29 cellular contexts compared by ENCODE assay signal in genomic region chr12:105674871-105675699, GRCh38.
A peak's percentile ranks its signal among the peaks of the same experiment; 100 is the strongest.
DNase-seq lines count a peak whose midpoint lies in the region; ATAC-seq and TF ChIP-seq lines count a peak whose summit lies in the region.
"Had no signal": no experiment of that assay in that cellular context is flagged by ENCODE, and none has a peak within 500 bp of the region (broad histone marks: within the 10 kb centered on the region; RNA-seq: fewer than 3 reads in every experiment).

No MANE protein-coding gene starts in this region.

- TF ChIP-seq EP300 in esophagus muscularis mucosa (IDR thresholded peaks at IDR 0.05) (no peak), stomach (IDR thresholded peaks at IDR 0.05) (no peak)

- H2AFZ ChIP-seq in mesenchymal stem cell (ENCODE audit: low read depth, low read length): no peak overlapping the region

- H3K27me3 ChIP-seq in esophagus muscularis mucosa: no peaks in the 10 kb centered on the region
- H3K27me3 ChIP-seq in mesenchymal stem cell (ENCODE audit: control insufficient read depth in 1 of 2, insufficient read depth in 1 of 2, low read length in 2 of 2): no peaks in the 10 kb centered on the region
- no peaks in the 10 kb centered on the region for H3K27me3 ChIP-seq in stomach
- H3K27me3 ChIP-seq: left lung, MG63, sigmoid colon, suprapubic skin had no signal

- intact Hi-C loops in esophagus muscularis mucosa (cut with DNase I) (no loop called here), stomach (cut with DNase I; ENCODE audit: low total_unique reads) (no loop called here)

- H3K27me3 Mint-ChIP-seq in T-helper 2 cell treated with Interferon-gamma antibody and Interleukin-4, amounts not matched to agents 5 μg/mL and 100 μg/mL, for 36 hours (ENCODE audit: low read depth): no peaks in the 10 kb centered on the region
- H3K27me3 Mint-ChIP-seq: activated B cell treated with CpG ODN at 0.5 μM for 24 hours; activated naive CD8-positive, alpha-beta T cell treated with anti-CD3 and anti-CD28 coated beads for 36 hours; CD4-positive, alpha-beta memory T cell; naive B cell had no signal

- no peak overlapping the region for H3K9ac ChIP-seq in mesenchymal stem cell (ENCODE audit: low read length)
- H3K9ac ChIP-seq: SK-N-SH had no signal

- 64% methylated on average over 2 of the region's 2 CpGs for WGBS in esophagus muscularis mucosa
- 50% methylated on average over 2 of the region's 2 CpGs for WGBS in mesenchymal stem cell
- 48 to 56% (median 53%) methylated on average over 2 of the region's 2 CpGs for WGBS in stomach, 5 donors

- no peak overlapping the region for H3K4ac ChIP-seq in mesenchymal stem cell (ENCODE audit: low read depth in 1 of 2, low read length in 2 of 2)

- no peak overlapping the region for H3K4me3 ChIP-seq in esophagus muscularis mucosa
- no peak overlapping the region for H3K4me3 ChIP-seq in mesenchymal stem cell (ENCODE audit: insufficient read depth in 1 of 2, low read depth in 1 of 2, low read length in 2 of 2)
- no peak overlapping the region for H3K4me3 ChIP-seq in stomach
- H3K4me3 ChIP-seq: left lung, MG63, prostate gland, sigmoid colon, suprapubic skin had no signal

- TF ChIP-seq CTCF in esophagus muscularis mucosa (IDR thresholded peaks at IDR 0.05): no peak
- TF ChIP-seq CTCF in stomach (IDR thresholded peaks at IDR 0.05): no peak

- no peak overlapping the region for H2AK5ac ChIP-seq in mesenchymal stem cell (ENCODE audit: low read length, severe bottlenecking)

- no peak overlapping the region for H3K4me2 ChIP-seq in mesenchymal stem cell (ENCODE audit: low read length, poor library complexity, severe bottlenecking)
- H3K4me2 ChIP-seq: SK-N-SH had no signal

- H2BK15ac ChIP-seq in mesenchymal stem cell (ENCODE audit: low read depth, poor library complexity, severe bottlenecking): no peak overlapping the region

- H3K4me1 ChIP-seq in esophagus muscularis mucosa (peaks cover 32 to 53% (median 50%) of the 10 kb centered on the region in 4 donors), mesenchymal stem cell (ENCODE audit: control insufficient read depth, insufficient read depth, low read depth, low read length) (peaks cover 2% of the 10 kb centered on the region), stomach (peaks cover 5 to 52% (median 24%) of the 10 kb centered on the region in 4 donors)
- H3K4me1 ChIP-seq: left lung had no signal

- H3K27ac ChIP-seq in esophagus muscularis mucosa (replicated peaks in 1 of 4): peak overlapping the region in 3 of 4 donors; percentile 9 to 55 (median 34)
- H3K27ac ChIP-seq in mesenchymal stem cell (ENCODE audit: low read length, poor library complexity, severe bottlenecking): no peak overlapping the region
- peak overlapping the region in 4 of 5 donors; percentile 1 to 40 (median 22) for H3K27ac ChIP-seq in stomach
- H3K27ac ChIP-seq: left lung, prostate gland, suprapubic skin had no signal

- no peaks in the 10 kb centered on the region for H3K79me1 ChIP-seq in mesenchymal stem cell (replicated peaks; ENCODE audit: low read length, poor library complexity, severe bottlenecking)

- no peaks in the 10 kb centered on the region for H3K9me3 Mint-ChIP-seq in T-helper 2 cell treated with Interferon-gamma antibody and Interleukin-4, amounts not matched to agents 5 μg/mL and 100 μg/mL, for 36 hours
- H3K9me3 Mint-ChIP-seq: activated B cell treated with CpG ODN at 0.5 μM for 24 hours; activated naive CD8-positive, alpha-beta T cell treated with anti-CD3 and anti-CD28 coated beads for 36 hours; stimulated activated memory B cell treated with anti-CD40 and anti-IgM and Interleukin-4, amounts not matched to agents 10 μg/mL and 1 μg/mL and 100 μg/mL, for 72 hours had no signal

- H3K9me3 ChIP-seq in esophagus muscularis mucosa: no peaks in the 10 kb centered on the region
- H3K9me3 ChIP-seq in mesenchymal stem cell (ENCODE audit: control insufficient read depth, low read length): no peaks in the 10 kb centered on the region
- H3K9me3 ChIP-seq in stomach: no peaks in the 10 kb centered on the region
- H3K9me3 ChIP-seq: left lung, MG63, prostate gland, sigmoid colon, SK-N-SH, suprapubic skin had no signal

- no peak overlapping the region for H3K14ac ChIP-seq in mesenchymal stem cell (ENCODE audit: low read length in 2 of 2)

- no peak for ATAC-seq in HG02642 (IDR thresholded peaks at IDR 0.05; ENCODE audit: poor library complexity, unreplicated experiment)
- ATAC-seq in GM19324 (IDR thresholded peaks at IDR 0.05; ENCODE audit: low FRiP score, unreplicated experiment): no peak
- ATAC-seq: left lung; stimulated activated memory B cell treated with anti-CD40 and anti-IgM and Interleukin-4, amounts not matched to agents 10 μg/mL and 1 μg/mL and 100 μg/mL, for 72 hours had no signal

- H2BK12ac ChIP-seq in mesenchymal stem cell (ENCODE audit: low read length in 2 of 2): peak overlapping the region in 1 of 2 experiments; percentile 38

- H3K23ac ChIP-seq in mesenchymal stem cell (ENCODE audit: low read length in 2 of 2): no peak overlapping the region

- no peaks in the 10 kb centered on the region for H3K4me1 Mint-ChIP-seq in T-helper 2 cell treated with Interferon-gamma antibody and Interleukin-4, amounts not matched to agents 5 μg/mL and 100 μg/mL, for 36 hours (ENCODE audit: low read depth)
- H3K4me1 Mint-ChIP-seq: activated B cell treated with CpG ODN at 0.5 μM for 24 hours; activated naive CD8-positive, alpha-beta T cell treated with anti-CD3 and anti-CD28 coated beads for 36 hours; B cell; CD4-positive, alpha-beta memory T cell; naive B cell; stimulated activated memory B cell treated with anti-CD40 and anti-IgM and Interleukin-4, amounts not matched to agents 10 μg/mL and 1 μg/mL and 100 μg/mL, for 72 hours had no signal

- no peak overlapping the region for H4K91ac ChIP-seq in mesenchymal stem cell (ENCODE audit: low read length)

- peak overlapping the region; percentile 14 to 50 for H3K18ac ChIP-seq in mesenchymal stem cell (ENCODE audit: low read depth in 1 of 2, low read length in 2 of 2)

- H3K27ac Mint-ChIP-seq in T-helper 2 cell treated with Interferon-gamma antibody and Interleukin-4, amounts not matched to agents 5 μg/mL and 100 μg/mL, for 36 hours: no peak overlapping the region
- H3K27ac Mint-ChIP-seq: activated B cell treated with CpG ODN at 0.5 μM for 24 hours; activated naive CD8-positive, alpha-beta T cell treated with anti-CD3 and anti-CD28 coated beads for 36 hours; activated T-cell treated with anti-CD3 and anti-CD28 coated beads, Interleukin-2, amount 50 U/mL, for 24 hours; B cell; CD4-positive, alpha-beta memory T cell; stimulated activated memory B cell treated with anti-CD40 and anti-IgM and Interleukin-4, amounts not matched to agents 10 μg/mL and 1 μg/mL and 100 μg/mL, for 72 hours had no signal

- H3K36me3 ChIP-seq in esophagus muscularis mucosa (no peaks in the 10 kb centered on the region), mesenchymal stem cell (ENCODE audit: control insufficient read depth in 1 of 2, insufficient read depth in 2 of 2, low read depth in 1 of 2, low read length in 2 of 2) (no peaks in the 10 kb centered on the region), stomach (no peaks in the 10 kb centered on the region)
- H3K36me3 ChIP-seq: left lung, MG63, prostate gland, sigmoid colon, suprapubic skin had no signal

- no peak overlapping the region for H2BK120ac ChIP-seq in mesenchymal stem cell (ENCODE audit: low read depth, low read length)

- H3K36me3 Mint-ChIP-seq in T-helper 2 cell treated with Interferon-gamma antibody and Interleukin-4, amounts not matched to agents 5 μg/mL and 100 μg/mL, for 36 hours (ENCODE audit: low read depth): no peaks in the 10 kb centered on the region
- H3K36me3 Mint-ChIP-seq: activated naive CD8-positive, alpha-beta T cell treated with anti-CD3 and anti-CD28 coated beads for 36 hours; CD4-positive, alpha-beta memory T cell; naive B cell; stimulated activated memory B cell treated with anti-CD40 and anti-IgM and Interleukin-4, amounts not matched to agents 10 μg/mL and 1 μg/mL and 100 μg/mL, for 72 hours had no signal

- DNase-seq in M059J (ENCODE audit: low read depth): peak; percentile 5
- no peak for DNase-seq in esophagus muscularis mucosa (ENCODE audit: extremely low spot score)
- peak; percentile 60 for DNase-seq in mesenchymal stem cell
- no peak for DNase-seq in stomach
- DNase-seq in T-helper 2 cell treated with Interferon-gamma antibody and Interleukin-4, amounts not matched to agents 5 μg/mL and 100 μg/mL, for 36 hours (ENCODE audit: low spot score): no peak
- DNase-seq: activated B cell treated with CpG ODN at 0.5 μM for 24 hours; activated effector memory CD4-positive, alpha-beta T cell treated with anti-CD3 and anti-CD28 coated beads, Interleukin-2, amount 50 U/mL, for 16 hours; activated naive CD8-positive, alpha-beta T cell treated with anti-CD3 and anti-CD28 coated beads for 36 hours; activated T-cell treated with anti-CD3 and anti-CD28 coated beads, Interleukin-2, amount 50 U/mL, for 24 hours; aorta; CD4-positive, alpha-beta memory T cell; EL; KBM-7; left lung; MG63; naive B cell; NCI-H1930; NCI-H2171 treated with DMSO at 0.1 percent for 48 hours; NCI-H510A; nucleus accumbens; OCI-M1; sigmoid colon; SK-N-SH had no signal

- H2BK5ac ChIP-seq in mesenchymal stem cell (ENCODE audit: low read depth, low read length, poor library complexity, severe bottlenecking): no peak overlapping the region

- H4K8ac ChIP-seq in mesenchymal stem cell (ENCODE audit: low read length): no peak overlapping the region

- H3K4me3 Mint-ChIP-seq in T-helper 2 cell treated with Interferon-gamma antibody and Interleukin-4, amounts not matched to agents 5 μg/mL and 100 μg/mL, for 36 hours: no peak overlapping the region
- H3K4me3 Mint-ChIP-seq: activated B cell treated with CpG ODN at 0.5 μM for 24 hours; activated naive CD8-positive, alpha-beta T cell treated with anti-CD3 and anti-CD28 coated beads for 36 hours; activated T-cell treated with anti-CD3 and anti-CD28 coated beads, Interleukin-2, amount 50 U/mL, for 24 hours; B cell; CD4-positive, alpha-beta memory T cell; naive B cell; stimulated activated memory B cell treated with anti-CD40 and anti-IgM and Interleukin-4, amounts not matched to agents 10 μg/mL and 1 μg/mL and 100 μg/mL, for 72 hours had no signal

- TF ChIP-seq POLR2A in esophagus muscularis mucosa (IDR thresholded peaks at IDR 0.05; ENCODE audit: low read depth) (no peak), stomach (IDR thresholded peaks at IDR 0.05) (no peak)

Comparison
In these comparisons a context has a peak if more than half of its experiments do, and no peak if none do; other contexts are left out.
1. DNase-seq: peak in M059J (single experiment) and mesenchymal stem cell (single experiment); none in esophagus muscularis mucosa (single experiment), stomach (single experiment) and T-helper 2 cell treated with Interferon-gamma antibody and Interleukin-4, amounts not matched to agents 5 μg/mL and 100 μg/mL, for 36 hours (single experiment).